Comparison of ENCODE assay signal across 12 cellular contexts in the genomic region with DNA sequence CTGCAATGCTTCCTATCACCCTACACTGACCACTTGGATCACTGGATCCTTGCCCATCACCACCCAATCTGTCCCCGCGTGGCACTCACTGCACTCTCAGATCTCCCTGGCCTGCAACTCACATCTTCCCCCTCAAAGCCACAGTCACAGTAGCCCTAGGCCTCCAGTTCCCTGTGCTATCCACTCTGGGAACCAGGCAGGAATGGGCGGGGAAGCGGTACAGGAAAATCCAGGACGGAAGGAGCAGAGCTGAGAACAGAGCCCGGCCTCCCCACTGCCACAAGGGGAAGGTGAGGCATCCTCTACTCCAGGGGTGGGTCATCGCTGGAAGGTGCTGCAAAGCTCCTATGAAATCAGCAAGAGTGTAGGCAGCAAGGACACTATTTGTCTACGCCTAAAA.
DNase-seq lines count a peak whose midpoint lies in the region; ATAC-seq and TF ChIP-seq lines count a peak whose summit lies in the region.
"Had no signal": no experiment of that assay in that cellular context is flagged by ENCODE, and none has a peak within 500 bp of the region (broad histone marks: within the 10 kb centered on the region; RNA-seq: fewer than 3 reads in every experiment).

No MANE protein-coding gene starts in this region.

- CTCF ChIA-PET in CD4-positive, alpha-beta T cell (lab: Charles Lee): no interaction called here

- no peaks in the 10 kb centered on the region for H3K9me3 Mint-ChIP-seq in CD4-positive, alpha-beta T cell
- H3K9me3 Mint-ChIP-seq: CD4-positive, CD25-positive, alpha-beta regulatory T cell had no signal

- H3K36me3 Mint-ChIP-seq in CD4-positive, alpha-beta T cell (ENCODE audit: low read depth): no peaks in the 10 kb centered on the region

- no peak for ATAC-seq in CD4-positive, alpha-beta T cell (ENCODE audit: poor library complexity)
- ATAC-seq in GM19397 (IDR thresholded peaks at IDR 0.05; ENCODE audit: unreplicated experiment) (no peak), GM18519 (IDR thresholded peaks at IDR 0.05; ENCODE audit: low FRiP score, unreplicated experiment) (no peak)

- no peaks in the 10 kb centered on the region for H3K9me3 ChIP-seq in CD4-positive, alpha-beta T cell (ENCODE audit: control insufficient read depth, low read length)
- H3K9me3 ChIP-seq in SJCRH30 (replicated peaks): peaks cover 3% of the 10 kb centered on the region; the same call in 1 of the 2 replicates
- peaks cover 6% of the 10 kb centered on the region for H3K9me3 ChIP-seq in iPS-15b (ENCODE audit: control insufficient read depth, insufficient read depth, low read length)
- H3K9me3 ChIP-seq in ovary: no peaks in the 10 kb centered on the region
- H3K9me3 ChIP-seq: HAP-1 had no signal

- H3K36me3 ChIP-seq in SJCRH30: no peaks in the 10 kb centered on the region
- no peaks in the 10 kb centered on the region for H3K36me3 ChIP-seq in iPS-15b (ENCODE audit: control insufficient read depth, insufficient read depth, low read length)
- no peaks in the 10 kb centered on the region for H3K36me3 ChIP-seq in ovary
- H3K36me3 ChIP-seq: brain microvascular endothelial cell, HAP-1 had no signal

- H3K4me1 Mint-ChIP-seq in CD4-positive, alpha-beta T cell (ENCODE audit: low read depth): peaks cover 9% of the 10 kb centered on the region

- no peak overlapping the region for H3K9ac ChIP-seq in iPS-15b (ENCODE audit: low read depth, low read length)

- POLR2A ChIA-PET in CD4-positive, alpha-beta T cell (lab: Charles Lee): no interaction called here

- H3K4me3 Mint-ChIP-seq in CD4-positive, alpha-beta T cell: peak overlapping the region; percentile 84

- H3K4me1 ChIP-seq in SJCRH30 (peaks cover 10% of the 10 kb centered on the region), iPS-15b (ENCODE audit: control insufficient read depth, insufficient read depth, low read length) (peaks cover 12% of the 10 kb centered on the region), ovary (ENCODE audit: insufficient read depth) (peaks cover 3% of the 10 kb centered on the region)
- H3K4me1 ChIP-seq: HAP-1 had no signal

- no peak for TF ChIP-seq POLR2A in ovary (IDR thresholded peaks at IDR 0.05)

- H3K4me3 ChIP-seq in SJCRH30: no peak overlapping the region; the same call in 1 of the 2 replicates
- H3K4me3 ChIP-seq in iPS-15b (ENCODE audit: low read depth, low read length): peak overlapping the region; percentile 61
- peak overlapping the region; percentile 45 for H3K4me3 ChIP-seq in ovary
- H3K4me3 ChIP-seq: HAP-1 had no signal

- no peak for TF ChIP-seq EP300 in ovary (IDR thresholded peaks at IDR 0.05)

- H3K27me3 Mint-ChIP-seq in CD4-positive, alpha-beta T cell: peaks cover 68% of the 10 kb centered on the region

- 74 to 76% (median 76%) methylated on average over 8 of the region's 8 CpGs for WGBS in ovary, 3 donors

- intact Hi-C loops in CD4-positive, alpha-beta T cell (cut with DNase I, micrococcal nuclease): no loop called here
- intact Hi-C loops in ovary (cut with DNase I): no loop called here

- no peak for DNase-seq in CD4-positive, alpha-beta T cell
- peak; percentile 22 to 38 for DNase-seq in SJCRH30
- DNase-seq in ovary: peak in 3 of 5 donors; percentile 12 to 38 (median 31)
- DNase-seq in pons (ENCODE audit: low spot score): no peak
- no peak for DNase-seq in activated CD4-positive, CD25-positive, alpha-beta regulatory T cell treated with anti-CD3 and anti-CD28 coated beads, Interleukin-2, amount 50 U/mL, for 72 hours
- DNase-seq: brain microvascular endothelial cell; CD4-positive, CD25-positive, alpha-beta regulatory T cell; NCI-H2029 treated with DMSO at 0.1 percent for 48 hours had no signal

- H3K27ac Mint-ChIP-seq in CD4-positive, alpha-beta T cell: no peak overlapping the region
- H3K27ac Mint-ChIP-seq: CD4-positive, CD25-positive, alpha-beta regulatory T cell had no signal

- no peak overlapping the region for H3K27ac ChIP-seq in CD4-positive, alpha-beta T cell (ENCODE audit: low read depth, low read length)
- peak overlapping the region; percentile 86 for H3K27ac ChIP-seq in SJCRH30
- H3K27ac ChIP-seq in ovary: no peak overlapping the region
- H3K27ac ChIP-seq: brain microvascular endothelial cell had no signal

- peaks cover 48% of the 10 kb centered on the region for H3K27me3 ChIP-seq in CD4-positive, alpha-beta T cell (ENCODE audit: control insufficient read depth, insufficient read depth, low read length)
- no peaks in the 10 kb centered on the region for H3K27me3 ChIP-seq in SJCRH30
- peaks cover 30% of the 10 kb centered on the region for H3K27me3 ChIP-seq in iPS-15b (ENCODE audit: control insufficient read depth, insufficient read depth, low read length)
- no peaks in the 10 kb centered on the region for H3K27me3 ChIP-seq in ovary

- no peak for TF ChIP-seq CTCF in CD4-positive, alpha-beta T cell (IDR thresholded peaks at IDR 0.05)
- TF ChIP-seq CTCF in ovary (IDR thresholded peaks at IDR 0.05): no peak

Comparison
In these comparisons a context has a peak if more than half of its experiments do, and no peak if none do; other contexts are left out.
1. DNase-seq: peak in SJCRH30 (2 of 2) and ovary (3 of 5); none in CD4-positive, alpha-beta T cell (0 of 10), pons (single experiment) and activated CD4-positive, CD25-positive, alpha-beta regulatory T cell treated with anti-CD3 and anti-CD28 coated beads, Interleukin-2, amount 50 U/mL, for 72 hours (single experiment).